In genomic region chr18:65349635-65350034, GRCh38 we compare ENCODE assay signal across 3 cellular contexts.
TF ChIP-seq lines count a peak whose summit lies in the region.

No MANE protein-coding gene starts in this region.

TF ChIP-seq in HepG2, 621 proteins besides CTCF, POLR2A, EP300 and RAD21 (continues in another document):
- TF ChIP-seq MXD4 (CRISPR knock-in tag; IDR thresholded peaks at IDR 0.05): no peak
- no peak for TF ChIP-seq ZFP36 (IDR thresholded peaks at IDR 0.05; ENCODE audit: borderline replicate concordance, low read depth, low read length, partially characterized antibody)
- no peak for TF ChIP-seq ZNF407 (CRISPR knock-in tag; IDR thresholded peaks at IDR 0.05; ENCODE audit: not compliant biosample characterization)
- peak; percentile 71 for TF ChIP-seq MAFF (IDR thresholded peaks at IDR 0.05; ENCODE audit: low read depth, low read length)

TF ChIP-seq in IMR-90, 13 proteins besides CTCF, POLR2A, EP300 and RAD21:
- no peak for TF ChIP-seq SMC3 (IDR thresholded peaks at IDR 0.05; ENCODE audit: low read depth, low read length)
- no peak for TF ChIP-seq BHLHE40 (IDR thresholded peaks at IDR 0.05; ENCODE audit: low read depth, low read length)
- TF ChIP-seq MAFK (IDR thresholded peaks at IDR 0.05; ENCODE audit: low read depth, low read length): peak; percentile 85
- no peak for TF ChIP-seq MAZ (IDR thresholded peaks at IDR 0.05; ENCODE audit: borderline replicate concordance, low read depth, low read length)
- no peak for TF ChIP-seq MXI1 (IDR thresholded peaks at IDR 0.05; ENCODE audit: borderline replicate concordance, low read depth, low read length)
TF ChIP-seq in IMR-90: peak in this region for 1.

TF ChIP-seq in K562, 482 proteins besides CTCF, POLR2A, EP300 and RAD21:
- no peak for TF ChIP-seq KLF6 (CRISPR knock-in tag; IDR thresholded peaks at IDR 0.05; ENCODE audit: borderline replicate concordance)
- peak; percentile 41; the same call in 1 of the 2 replicates for TF ChIP-seq ZNF316 (IDR thresholded peaks at IDR 0.05)
